14 cellular contexts compared by ENCODE assay signal in the genomic region with DNA sequence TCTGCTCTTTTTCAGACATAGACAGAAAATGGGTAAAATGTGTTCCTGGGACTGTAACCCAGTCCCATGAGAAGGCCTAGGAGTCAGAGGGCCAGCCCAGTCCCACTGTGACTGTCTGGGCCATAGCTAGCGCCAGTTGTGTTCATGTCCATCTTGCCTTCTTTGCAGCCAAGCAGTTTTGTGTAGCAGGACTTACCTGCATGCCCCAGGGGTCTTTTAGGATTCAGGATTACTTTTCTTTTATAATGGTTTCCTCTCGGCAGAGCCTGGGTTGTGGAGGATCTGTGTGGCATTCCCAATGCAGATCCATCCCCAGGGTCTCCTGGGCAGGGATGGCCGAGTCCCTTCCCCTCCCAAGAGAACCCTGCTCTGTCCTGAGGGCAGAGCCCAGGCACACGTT.
DNase-seq lines count a peak whose midpoint lies in the region; ATAC-seq and TF ChIP-seq lines count a peak whose summit lies in the region.
"Had no signal": no experiment of that assay in that cellular context is flagged by ENCODE, and none has a peak within 500 bp of the region (broad histone marks: within the 10 kb centered on the region; RNA-seq: fewer than 3 reads in every experiment).

No MANE protein-coding gene starts in this region.

- H3K36me3 ChIP-seq in cardiac muscle cell: no peaks in the 10 kb centered on the region
- no peaks in the 10 kb centered on the region for H3K36me3 ChIP-seq in BLaER1 treated with 17β-estradiol and CSF1 and Interleukin-3, amounts not matched to agents 10 nM and 100 nM
- H3K36me3 ChIP-seq in gastrocnemius medialis: no peaks in the 10 kb centered on the region
- H3K36me3 ChIP-seq in prostate gland: no peaks in the 10 kb centered on the region
- H3K36me3 ChIP-seq: BLaER1 had no signal

- ATAC-seq in left cardiac atrium (no peak), WTC11 (peak; percentile 30; the same call in 1 of the 2 replicates), gastrocnemius medialis (no peak)

- no peaks in the 10 kb centered on the region for H3K9me3 ChIP-seq in cardiac muscle cell (ENCODE audit: low read depth)
- peaks cover 0 to 2% (median 0%) of the 10 kb centered on the region in 11 experiments; a peak in 4 of 22 replicates for H3K9me3 ChIP-seq in BLaER1 treated with 17β-estradiol and CSF1 and Interleukin-3, amounts not matched to agents 10 nM and 100 nM (replicated peaks in 1 of 11)
- no peaks in the 10 kb centered on the region for H3K9me3 ChIP-seq in gastrocnemius medialis
- no peaks in the 10 kb centered on the region for H3K9me3 ChIP-seq in prostate gland
- H3K9me3 ChIP-seq: BLaER1 had no signal

- TF ChIP-seq CTCF in cardiac muscle cell (IDR thresholded peaks at IDR 0.05; ENCODE audit: low read depth, low read length): no peak
- TF ChIP-seq CTCF in WTC11 (IDR thresholded peaks at IDR 0.05): no peak
- TF ChIP-seq CTCF in gastrocnemius medialis (IDR thresholded peaks at IDR 0.05 in 4 of 5, conservative IDR thresholded peaks at IDR 0.05 in 1 of 5): no peak
- no peak for TF ChIP-seq CTCF in prostate gland (IDR thresholded peaks at IDR 0.05)

- 85% methylated on average over 4 of the region's 4 CpGs for WGBS in prostate gland

- H3K27me3 ChIP-seq in cardiac muscle cell: no peaks in the 10 kb centered on the region
- no peaks in the 10 kb centered on the region for H3K27me3 ChIP-seq in BLaER1 treated with 17β-estradiol and CSF1 and Interleukin-3, amounts not matched to agents 10 nM and 100 nM
- no peaks in the 10 kb centered on the region for H3K27me3 ChIP-seq in gastrocnemius medialis
- H3K27me3 ChIP-seq in prostate gland (replicated peaks; ENCODE audit: insufficient read depth): no peaks in the 10 kb centered on the region
- H3K27me3 ChIP-seq: BLaER1 had no signal

- H3K9ac ChIP-seq in BLaER1 treated with 17β-estradiol and CSF1 and Interleukin-3, amounts not matched to agents 10 nM and 100 nM: no peak overlapping the region
- H3K9ac ChIP-seq: BLaER1 had no signal

- in situ Hi-C loops in gastrocnemius medialis (cut with MboI; ENCODE audit: low sequenced_read_pairs in 4 of 4): no loop called here

- H3K27me3 Mint-ChIP-seq in WTC11 (ENCODE audit: low read depth): no peaks in the 10 kb centered on the region

- no peaks in the 10 kb centered on the region for H3K9me3 Mint-ChIP-seq in WTC11

- H3K4me3 ChIP-seq in cardiac muscle cell: no peak overlapping the region
- no peak overlapping the region for H3K4me3 ChIP-seq in BLaER1 treated with 17β-estradiol and CSF1 and Interleukin-3, amounts not matched to agents 10 nM and 100 nM
- no peak overlapping the region for H3K4me3 ChIP-seq in gastrocnemius medialis
- H3K4me3 ChIP-seq in prostate gland: no peak overlapping the region
- H3K4me3 ChIP-seq: BLaER1 had no signal

- peak overlapping the region; percentile 85 for H3K27ac ChIP-seq in cardiac muscle cell
- H3K27ac ChIP-seq in BLaER1 treated with 17β-estradiol and CSF1 and Interleukin-3, amounts not matched to agents 10 nM and 100 nM: no peak overlapping the region
- H3K27ac ChIP-seq in gastrocnemius medialis: peak overlapping the region in 3 of 4 donors; percentile 22 to 90 (median 64)
- no peak overlapping the region for H3K27ac ChIP-seq in prostate gland
- H3K27ac ChIP-seq: BLaER1, HL-60 had no signal

- H3K4me1 ChIP-seq in cardiac muscle cell (ENCODE audit: low read depth) (peaks cover 62% of the 10 kb centered on the region), gastrocnemius medialis (peaks cover 46 to 49% of the 10 kb centered on the region in 2 donors), prostate gland (replicated peaks) (no peaks in the 10 kb centered on the region)
- H3K4me1 ChIP-seq in BLaER1 treated with 17β-estradiol and CSF1 and Interleukin-3, amounts not matched to agents 10 nM and 100 nM: peaks cover 7 to 17% (median 14%) of the 10 kb centered on the region in 10 experiments; a peak in 17 of 20 replicates

- H3K36me3 Mint-ChIP-seq in WTC11: no peaks in the 10 kb centered on the region
- H3K36me3 Mint-ChIP-seq: CD4-positive, CD25-positive, alpha-beta regulatory T cell had no signal

- CTCF ChIA-PET in WTC11 (lab: Charles Lee): no interaction called here

- no peak overlapping the region for H3K27ac Mint-ChIP-seq in WTC11
- H3K27ac Mint-ChIP-seq: CD4-positive, CD25-positive, alpha-beta regulatory T cell had no signal

- peak overlapping the region in 6 of 11 experiments; percentile 33 to 55 (median 50); a peak in 7 of 22 replicates for H3K4me2 ChIP-seq in BLaER1 treated with 17β-estradiol and CSF1 and Interleukin-3, amounts not matched to agents 10 nM and 100 nM

- H3K4me1 Mint-ChIP-seq in WTC11: peaks cover 7% of the 10 kb centered on the region
- H3K4me1 Mint-ChIP-seq: CD4-positive, CD25-positive, alpha-beta regulatory T cell had no signal

- DNase-seq in cardiac muscle cell (ENCODE audit: low read depth in 1 of 2, low spot score in 1 of 2) (no peak), left cardiac atrium (no peak), WTC11 (ENCODE audit: low spot score) (no peak), gastrocnemius medialis (no peak), prostate gland (ENCODE audit: low spot score) (no peak)
- no peak for DNase-seq in activated CD8-positive, alpha-beta memory T cell treated with anti-CD3 and anti-CD28 coated beads, Interleukin-2, amount 50 U/mL, for 4 hours
- DNase-seq: 8988T; AML-193; CD4-positive, CD25-positive, alpha-beta regulatory T cell; DMS53; GF-D8 had no signal

- no peak overlapping the region for H3K4me3 Mint-ChIP-seq in WTC11
- H3K4me3 Mint-ChIP-seq: CD4-positive, CD25-positive, alpha-beta regulatory T cell had no signal

- POLR2A ChIA-PET in WTC11 (lab: Charles Lee): no interaction called here

- TF ChIP-seq POLR2A in gastrocnemius medialis (IDR thresholded peaks at IDR 0.05) (no peak), prostate gland (IDR thresholded peaks at IDR 0.05) (no peak)

- H4K20me1 ChIP-seq in BLaER1 treated with 17β-estradiol and CSF1 and Interleukin-3, amounts not matched to agents 10 nM and 100 nM: no peaks in the 10 kb centered on the region
- H4K20me1 ChIP-seq: BLaER1 had no signal

- intact Hi-C loops in left cardiac atrium (cut with DNase I) (no loop called here), gastrocnemius medialis (cut with DNase I; ENCODE audit: low total_unique reads) (no loop called here), prostate gland (cut with DNase I) (no loop called here)

TF ChIP-seq in WTC11, 78 proteins besides CTCF, POLR2A, EP300 and RAD21:
- no peak for TF ChIP-seq TCF7 (CRISPR knock-in tag; IDR thresholded peaks at IDR 0.05; ENCODE audit: low read depth)
- TF ChIP-seq ZNF317 (CRISPR knock-in tag; IDR thresholded peaks at IDR 0.05; ENCODE audit: borderline replicate concordance, low read depth): peak; percentile 77

Comparison
In these comparisons a context has a peak if more than half of its experiments do, and no peak if none do; other contexts are left out.
1. H3K27ac ChIP-seq: peak in cardiac muscle cell (single experiment) and gastrocnemius medialis (3 of 4); none in BLaER1 treated with 17β-estradiol and CSF1 and Interleukin-3, amounts not matched to agents 10 nM and 100 nM (0 of 11) and prostate gland (0 of 2).